ENCODE assay signal across 12 cellular contexts in genomic region chr19:1360126-1360817, GRCh38. TPM values are rescaled to one million over a fixed set of nuclear protein-coding genes. Genes with fewer than 3 reads are reported as not detected.
DNase-seq lines count a peak whose midpoint lies in the region; ATAC-seq and TF ChIP-seq lines count a peak whose summit lies in the region.
"Had no signal": no experiment of that assay in that cellular context is flagged by ENCODE, and none has a peak within 500 bp of the region (broad histone marks: within the 10 kb centered on the region; RNA-seq: fewer than 3 reads in every experiment).

No MANE protein-coding gene starts in this region.

- intact Hi-C loops in mucosa of descending colon (cut with DNase I, micrococcal nuclease), result no loop called here

- ATAC-seq in upper lobe of left lung (ENCODE audit: low FRiP score in 2 of 2) (no peak), GM21576 (IDR thresholded peaks at IDR 0.05; ENCODE audit: unreplicated experiment) (no peak), mucosa of descending colon (no peak)

- TF ChIP-seq EP300 in upper lobe of left lung (IDR thresholded peaks at IDR 0.05), result no peak

- H3K4me1 ChIP-seq in upper lobe of left lung (peaks cover 16 to 48% (median 32%) of the 10 kb centered on the region in 4 donors), mucosa of descending colon (ENCODE audit: low read depth) (peaks cover 10% of the 10 kb centered on the region)

- H3K36me3 Mint-ChIP-seq in neural crest cell (ENCODE audit: low read depth), result peaks cover 19% of the 10 kb centered on the region

- CTCF ChIA-PET in RWPE1 (lab: Yijun Ruan, JAX), result no interaction called here

- H3K27me3 Mint-ChIP-seq in neural crest cell (ENCODE audit: low read depth), result no peaks in the 10 kb centered on the region
- H3K27me3 Mint-ChIP-seq: IgD-negative memory B cell had no signal

- H3K9me3 Mint-ChIP-seq in neural crest cell, result no peaks in the 10 kb centered on the region
- H3K9me3 Mint-ChIP-seq: IgD-negative memory B cell had no signal

- peak overlapping the region; percentile 46 for H3K4me3 Mint-ChIP-seq in neural crest cell

- H3K27me3 ChIP-seq in upper lobe of left lung, result no peaks in the 10 kb centered on the region
- H3K27me3 ChIP-seq: cardiac muscle cell had no signal

- H3K27ac ChIP-seq in RWPE1 (peak overlapping the region; percentile 73), coronary artery (peak overlapping the region; percentile 25 to 84), upper lobe of left lung (peak overlapping the region; percentile 13 to 49 (median 31))
- H3K27ac ChIP-seq: cardiac muscle cell had no signal

- H3K4me1 Mint-ChIP-seq in neural crest cell, result peaks cover 48% of the 10 kb centered on the region

- no peak overlapping the region for H3K27ac Mint-ChIP-seq in neural crest cell (ENCODE audit: unreplicated experiment)
- H3K27ac Mint-ChIP-seq: IgD-negative memory B cell had no signal

- no peak for DNase-seq in RWPE1 (ENCODE audit: low spot score)
- no peak for DNase-seq in coronary artery (ENCODE audit: low spot score)
- DNase-seq in neural crest cell (ENCODE audit: low read depth, low spot score), result no peak
- no peak for DNase-seq in upper lobe of left lung
- no peak for DNase-seq in LoVo (ENCODE audit: low spot score)
- DNase-seq in mucosa of descending colon, result no peak
- DNase-seq: activated T-cell treated with anti-CD3 and anti-CD28 coated beads for 4 hours; NCI-H187 treated with DMSO at 0.1 percent for 48 hours; stimulated activated naive CD4-positive, alpha-beta T cell treated with Interleukin-2 at 50 U/mL for 16 hours had no signal

- H3K4me3 ChIP-seq in coronary artery, result peak overlapping the region; percentile 63
- H3K4me3 ChIP-seq in upper lobe of left lung, result peak overlapping the region in 2 of 4 donors; percentile 27 to 29
- H3K4me3 ChIP-seq in mucosa of descending colon, result no peak overlapping the region
- H3K4me3 ChIP-seq: cardiac muscle cell had no signal

- no peak for TF ChIP-seq POLR2A in upper lobe of left lung (IDR thresholded peaks at IDR 0.05)

- TF ChIP-seq CTCF in RWPE1 (conservative IDR thresholded peaks at IDR 0.05; ENCODE audit: low read depth) (no peak), coronary artery (IDR thresholded peaks at IDR 0.05) (no peak), neural crest cell (conservative IDR thresholded peaks at IDR 0.05) (no peak), upper lobe of left lung (IDR thresholded peaks at IDR 0.05) (no peak), mucosa of descending colon (IDR thresholded peaks at IDR 0.05) (no peak)

- H3K36me3 ChIP-seq in upper lobe of left lung, result peaks cover 3 to 79% (median 32%) of the 10 kb centered on the region in 4 donors
- no peaks in the 10 kb centered on the region for H3K36me3 ChIP-seq in mucosa of descending colon (ENCODE audit: low read depth)

- no peaks in the 10 kb centered on the region for H3K9me3 ChIP-seq in upper lobe of left lung
- no peaks in the 10 kb centered on the region for H3K9me3 ChIP-seq in mucosa of descending colon

- POLR2A ChIA-PET in RWPE1 (lab: Yijun Ruan, JAX; ENCODE audit: low non-redundant PET), result no interaction called here

- WGBS in upper lobe of left lung, 2 donors, result 85 to 86% methylated on average over 25 to 30 of the region's 30 CpGs

RNA-seq across cellular contexts. Expression of gene NDUFS7, which starts 23.4 kb away (rescaled TPM):
- 89.7 and 90.6 TPM in 2 replicates for total RNA-seq in neural crest cell
- total RNA-seq in upper lobe of left lung, result 100 to 1,000 TPM in 4 of 6 donors, 10 to 100 TPM in 2; 38.8 to 121 (median 100) TPM
- total RNA-seq in mucosa of descending colon, result 100 to 1,000 TPM; 118 to 160 (median 148) TPM

RNA-seq across cellular contexts. Expression of gene GAMT, which starts 41.1 kb away (rescaled TPM):
- total RNA-seq in neural crest cell, result 42.6 and 45.6 TPM in 2 replicates
- 10 to 100 TPM in 2 of 6 donors, 1 to 10 TPM in 4; 4.0 to 12.1 (median 8.1) TPM for total RNA-seq in upper lobe of left lung
- total RNA-seq in mucosa of descending colon, result 1 to 10 TPM; 1.6 to 7.0 (median 2.1) TPM

RNA-seq across cellular contexts. Expression of gene DAZAP1, which starts 47.1 kb away (rescaled TPM):
- 146 and 157 TPM in 2 replicates for total RNA-seq in neural crest cell
- total RNA-seq in upper lobe of left lung, result 100 to 1,000 TPM in 1 of 6 donors, 10 to 100 TPM in 5; 38.9 to 107 (median 78.7) TPM
- 100 to 1,000 TPM; 117 to 123 (median 119) TPM for total RNA-seq in mucosa of descending colon
